ENCODE assay signal across 9 cellular contexts in the genomic region with DNA sequence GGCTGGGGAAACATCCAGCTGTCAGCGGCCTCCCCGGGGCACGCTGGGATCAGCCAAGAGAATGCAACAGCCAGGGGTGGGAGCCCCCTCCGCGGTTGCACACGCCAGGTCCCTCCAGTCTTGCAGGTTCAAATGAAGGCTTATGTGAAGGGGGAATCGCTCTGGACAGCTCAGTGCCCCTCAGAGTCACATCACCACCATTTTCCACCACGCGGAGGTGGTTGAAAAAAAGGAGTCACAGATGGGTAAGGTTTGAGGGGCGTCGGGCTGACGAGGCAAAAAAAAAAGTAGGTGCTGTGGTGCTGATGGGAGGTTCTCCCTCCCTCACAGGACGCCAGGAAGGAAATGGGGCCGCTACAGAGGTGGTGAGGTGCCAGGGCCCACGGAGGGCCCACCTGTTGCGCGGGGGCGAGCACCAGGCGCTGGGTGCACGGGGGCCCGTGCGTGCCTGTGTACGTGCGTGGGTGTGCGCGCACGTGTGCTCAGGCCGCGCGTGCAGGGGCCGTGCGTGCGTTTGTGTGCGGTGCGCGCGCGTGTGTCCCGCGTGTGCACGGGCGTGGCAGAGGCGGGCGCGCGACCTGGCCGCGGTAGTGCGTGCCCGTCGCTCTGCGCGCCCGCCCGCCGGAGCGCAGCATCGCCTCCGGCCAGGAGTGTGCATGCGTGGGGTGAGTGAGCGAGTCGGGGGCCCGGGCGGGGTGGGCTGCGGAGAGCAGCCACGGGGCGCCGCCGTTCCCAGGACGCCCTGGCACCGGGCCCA. TPM values are rescaled to one million over a fixed set of nuclear protein-coding genes. Genes with fewer than 3 reads are reported as not detected.
A peak's percentile ranks its signal among the peaks of the same experiment; 100 is the strongest.
DNase-seq lines count a peak whose midpoint lies in the region; TF ChIP-seq lines count a peak whose summit lies in the region.
"Had no signal": no experiment of that assay in that cellular context is flagged by ENCODE, and none has a peak within 500 bp of the region (broad histone marks: within the 10 kb centered on the region; RNA-seq: fewer than 3 reads in every experiment).

No MANE protein-coding gene starts in this region.

- H3K4me1 Mint-ChIP-seq in CD4-positive, alpha-beta memory T cell: peaks cover 32 to 81% (median 51%) of the 10 kb centered on the region in 4 donors
- H3K4me1 Mint-ChIP-seq in nephron progenitor cell: peaks cover 47% of the 10 kb centered on the region

- CTCF ChIA-PET in CD4-positive, alpha-beta memory T cell (lab: Charles Lee; ENCODE audit: partially characterized antibody): interaction anchor here (0.6 to 2.7 kb wide), 6 partner anchors 26 to 75 kb away, joined by 3 to 23 read pairs (median 5); no protein-coding TSS in a partner anchor

- no peaks in the 10 kb centered on the region for H3K27me3 ChIP-seq in CD4-positive, alpha-beta memory T cell (ENCODE audit: insufficient read depth, low read length)

- peak overlapping the region; percentile 38 for H3K27ac ChIP-seq in CD4-positive, alpha-beta memory T cell (ENCODE audit: low read depth, low read length)
- peak overlapping the region; percentile 65 for H3K27ac ChIP-seq in cingulate gyrus (ENCODE audit: low read depth, low read length)

- POLR2A ChIA-PET in CD4-positive, alpha-beta memory T cell (lab: Charles Lee; ENCODE audit: partially characterized antibody): interaction anchor here (0.6 to 9.1 kb wide), 25 partner anchors 9 to 843 kb away, joined by 3 to 167 read pairs (median 4); a partner anchor contains a TSS

- H3K9me3 ChIP-seq in CD4-positive, alpha-beta memory T cell (ENCODE audit: control insufficient read depth in 1 of 2, low read length in 2 of 2): no peaks in the 10 kb centered on the region
- H3K9me3 ChIP-seq: MG63 had no signal

- H3K4me1 ChIP-seq in CD4-positive, alpha-beta memory T cell (ENCODE audit: insufficient read depth, low read length): peaks cover 67% of the 10 kb centered on the region

- H3K9me3 Mint-ChIP-seq in CD4-positive, alpha-beta memory T cell: peaks cover 0 to 2% (median 0%) of the 10 kb centered on the region in 8 donors
- no peaks in the 10 kb centered on the region for H3K9me3 Mint-ChIP-seq in nephron progenitor cell

- peak; percentile 77 to 81 (median 79) for DNase-seq in CD4-positive, alpha-beta memory T cell
- peak; percentile 51 for DNase-seq in T follicular helper cell (ENCODE audit: low read depth)
- DNase-seq in nephron progenitor cell: peak; percentile 39
- no peak for DNase-seq in GDM1 (lab: John Stamatoyannopoulos, UW)
- no peak for DNase-seq in DMS153 (lab: John Stamatoyannopoulos, UW)
- no peak for DNase-seq in NCI-H1436 (lab: John Stamatoyannopoulos, UW)
- DNase-seq in NCI-H226: no peak
- DNase-seq: MG63 had no signal

- H3K4me3 ChIP-seq in CD4-positive, alpha-beta memory T cell (ENCODE audit: low read length in 2 of 2): peak overlapping the region in 1 of 2 donors; percentile 68
- H3K4me3 ChIP-seq: MG63 had no signal

- peak overlapping the region; percentile 87 to 93 (median 91) for H3K4me3 Mint-ChIP-seq in CD4-positive, alpha-beta memory T cell
- peak overlapping the region; percentile 86 for H3K4me3 Mint-ChIP-seq in nephron progenitor cell

- intact Hi-C loops in CD4-positive, alpha-beta memory T cell (cut with micrococcal nuclease): loop anchor here (1.0 to 10.0 kb wide), 5 partner anchors 35 to 369 kb away; a partner anchor contains a TSS

- H3K36me3 Mint-ChIP-seq in CD4-positive, alpha-beta memory T cell: peaks cover 0 to 20% of the 10 kb centered on the region in 2 donors
- H3K36me3 Mint-ChIP-seq in nephron progenitor cell (ENCODE audit: low read depth): no peaks in the 10 kb centered on the region

- H3K27me3 Mint-ChIP-seq in CD4-positive, alpha-beta memory T cell: peaks cover 5 to 8% of the 10 kb centered on the region in 2 donors
- H3K27me3 Mint-ChIP-seq in nephron progenitor cell (ENCODE audit: low read depth, poor library complexity): peaks cover 65% of the 10 kb centered on the region

- peak overlapping the region; percentile 90 to 99 (median 94) for H3K27ac Mint-ChIP-seq in CD4-positive, alpha-beta memory T cell
- H3K27ac Mint-ChIP-seq in nephron progenitor cell: no peak overlapping the region

- no peak for TF ChIP-seq CTCF in nephron progenitor cell (IDR thresholded peaks at IDR 0.05)

- H3K36me3 ChIP-seq in CD4-positive, alpha-beta memory T cell (ENCODE audit: insufficient read depth, low read length): no peaks in the 10 kb centered on the region
- H3K36me3 ChIP-seq: MG63 had no signal

RNA-seq across cellular contexts. Expression of a gene that starts 3.0 kb away (rescaled TPM):
- 10 to 100 TPM; 15.7 to 16.9 TPM for total RNA-seq in CD4-positive, alpha-beta memory T cell
- polyA plus RNA-seq in CD4-positive, alpha-beta memory T cell: 10 to 100 TPM in 1 of 2 donors, 1 to 10 TPM in 1; 6.8 to 11.4 TPM

Comparison
In these comparisons a context has a peak if more than half of its experiments do, and no peak if none do; other contexts are left out.
1. DNase-seq: peak in CD4-positive, alpha-beta memory T cell (5 of 5), T follicular helper cell (single experiment) and nephron progenitor cell (single experiment); none in GDM1 (single experiment), DMS153 (single experiment), NCI-H1436 (single experiment) and NCI-H226 (single experiment).